In genomic region chr16:89490386-89491237, GRCh38 we compare ENCODE assay signal across 1 cellular context.
TF ChIP-seq lines count a peak whose summit lies in the region.

ANKRD11 (minus strand) TSS chr16:89490561; CDS start chr16:89317019, 173,542 bp downstream.

TF ChIP-seq in HepG2, 621 proteins besides CTCF, POLR2A, EP300 and RAD21 (continued from another document and continues in another):
- TF ChIP-seq IRF9 (CRISPR knock-in tag; IDR thresholded peaks at IDR 0.05; ENCODE audit: borderline replicate concordance) (peak; percentile 74; the same call in 1 of the 2 replicates), SMC3 (IDR thresholded peaks at IDR 0.05; ENCODE audit: low read length) (no peak), ZC3H13 (CRISPR knock-in tag; IDR thresholded peaks at IDR 0.05) (no peak), KDM1A (CRISPR knock-in tag; IDR thresholded peaks at IDR 0.05) (no peak), PAX8 (CRISPR knock-in tag; IDR thresholded peaks at IDR 0.05; ENCODE audit: borderline replicate concordance) (peak; percentile 8; the same call in 1 of the 2 replicates), ZBED4 (CRISPR knock-in tag; IDR thresholded peaks at IDR 0.05; ENCODE audit: borderline replicate concordance) (peak; percentile 26; the same call in 1 of the 2 replicates), HIC2 (CRISPR knock-in tag; IDR thresholded peaks at IDR 0.05; ENCODE audit: low read depth) (no peak), CC2D1A (CRISPR knock-in tag; IDR thresholded peaks at IDR 0.05) (no peak), RNF219 (CRISPR knock-in tag; IDR thresholded peaks at IDR 0.05) (no peak), THAP11 (CRISPR knock-in tag; IDR thresholded peaks at IDR 0.05) (peak; percentile 92), ZNF7 (CRISPR knock-in tag; IDR thresholded peaks at IDR 0.05) (0 out of 2 replicates have a peak, but pooled peaks have one; percentile 6), ZNF432 (CRISPR knock-in tag; IDR thresholded peaks at IDR 0.05; ENCODE audit: borderline replicate concordance) (no peak), ZNF816 (CRISPR knock-in tag; IDR thresholded peaks at IDR 0.05; ENCODE audit: borderline replicate concordance) (peak; percentile 58; the same call in 1 of the 2 replicates), E2F5 (CRISPR knock-in tag; conservative IDR thresholded peaks at IDR 0.05) (no peak), ZNF615 (CRISPR knock-in tag; IDR thresholded peaks at IDR 0.05; ENCODE audit: borderline replicate concordance) (no peak), ZNF180 (CRISPR knock-in tag; IDR thresholded peaks at IDR 0.05; ENCODE audit: borderline replicate concordance, low read depth) (no peak), ZNF784 (CRISPR knock-in tag; IDR thresholded peaks at IDR 0.05; ENCODE audit: borderline replicate concordance) (peak; percentile 82; the same call in 1 of the 2 replicates), ETV6 (CRISPR knock-in tag; conservative IDR thresholded peaks at IDR 0.05) (0 out of 2 replicates have a peak, but pooled peaks have one; percentile 39), U2AF2 (IDR thresholded peaks at IDR 0.05; ENCODE audit: low read depth, low read length) (no peak), SMARCE1 (IDR thresholded peaks at IDR 0.05; ENCODE audit: borderline replicate concordance) (no peak), ZBTB21 (CRISPR knock-in tag; IDR thresholded peaks at IDR 0.05) (no peak), ZNF773 (CRISPR knock-in tag; IDR thresholded peaks at IDR 0.05; ENCODE audit: borderline replicate concordance) (peak; percentile 78; the same call in 1 of the 2 replicates), HNRNPUL1 (IDR thresholded peaks at IDR 0.05; ENCODE audit: low read depth, low read length) (no peak), NCOA1 (CRISPR knock-in tag; IDR thresholded peaks at IDR 0.05) (no peak), ZSCAN9 (CRISPR knock-in tag; IDR thresholded peaks at IDR 0.05; ENCODE audit: borderline replicate concordance) (0 out of 2 replicates have a peak, but pooled peaks have one; percentile 26), ISX (CRISPR knock-in tag; conservative IDR thresholded peaks at IDR 0.05) (no peak), ZFP82 (CRISPR knock-in tag; IDR thresholded peaks at IDR 0.05; ENCODE audit: borderline replicate concordance) (peak; percentile 78; the same call in 1 of the 2 replicates)
- TF ChIP-seq, protein P1, sequence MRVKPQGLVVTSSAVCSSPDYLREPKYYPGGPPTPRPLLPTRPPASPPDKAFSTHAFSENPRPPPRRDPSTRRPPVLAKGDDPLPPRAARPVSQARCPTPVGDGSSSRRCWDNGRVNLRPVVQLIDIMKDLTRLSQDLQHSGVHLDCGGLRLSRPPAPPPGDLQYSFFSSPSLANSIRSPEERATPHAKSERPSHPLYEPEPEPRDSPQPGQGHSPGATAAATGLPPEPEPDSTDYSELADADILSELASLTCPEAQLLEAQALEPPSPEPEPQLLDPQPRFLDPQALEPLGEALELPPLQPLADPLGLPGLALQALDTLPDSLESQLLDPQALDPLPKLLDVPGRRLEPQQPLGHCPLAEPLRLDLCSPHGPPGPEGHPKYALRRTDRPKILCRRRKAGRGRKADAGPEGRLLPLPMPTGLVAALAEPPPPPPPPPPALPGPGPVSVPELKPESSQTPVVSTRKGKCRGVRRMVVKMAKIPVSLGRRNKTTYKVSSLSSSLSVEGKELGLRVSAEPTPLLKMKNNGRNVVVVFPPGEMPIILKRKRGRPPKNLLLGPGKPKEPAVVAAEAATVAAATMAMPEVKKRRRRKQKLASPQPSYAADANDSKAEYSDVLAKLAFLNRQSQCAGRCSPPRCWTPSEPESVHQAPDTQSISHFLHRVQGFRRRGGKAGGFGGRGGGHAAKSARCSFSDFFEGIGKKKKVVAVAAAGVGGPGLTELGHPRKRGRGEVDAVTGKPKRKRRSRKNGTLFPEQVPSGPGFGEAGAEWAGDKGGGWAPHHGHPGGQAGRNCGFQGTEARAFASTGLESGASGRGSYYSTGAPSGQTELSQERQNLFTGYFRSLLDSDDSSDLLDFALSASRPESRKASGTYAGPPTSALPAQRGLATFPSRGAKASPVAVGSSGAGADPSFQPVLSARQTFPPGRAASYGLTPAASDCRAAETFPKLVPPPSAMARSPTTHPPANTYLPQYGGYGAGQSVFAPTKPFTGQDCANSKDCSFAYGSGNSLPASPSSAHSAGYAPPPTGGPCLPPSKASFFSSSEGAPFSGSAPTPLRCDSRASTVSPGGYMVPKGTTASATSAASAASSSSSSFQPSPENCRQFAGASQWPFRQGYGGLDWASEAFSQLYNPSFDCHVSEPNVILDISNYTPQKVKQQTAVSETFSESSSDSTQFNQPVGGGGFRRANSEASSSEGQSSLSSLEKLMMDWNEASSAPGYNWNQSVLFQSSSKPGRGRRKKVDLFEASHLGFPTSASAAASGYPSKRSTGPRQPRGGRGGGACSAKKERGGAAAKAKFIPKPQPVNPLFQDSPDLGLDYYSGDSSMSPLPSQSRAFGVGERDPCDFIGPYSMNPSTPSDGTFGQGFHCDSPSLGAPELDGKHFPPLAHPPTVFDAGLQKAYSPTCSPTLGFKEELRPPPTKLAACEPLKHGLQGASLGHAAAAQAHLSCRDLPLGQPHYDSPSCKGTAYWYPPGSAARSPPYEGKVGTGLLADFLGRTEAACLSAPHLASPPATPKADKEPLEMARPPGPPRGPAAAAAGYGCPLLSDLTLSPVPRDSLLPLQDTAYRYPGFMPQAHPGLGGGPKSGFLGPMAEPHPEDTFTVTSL (CRISPR knock-in tag; IDR thresholded peaks at IDR 0.05; ENCODE audit: borderline replicate concordance), result no peak
- TF ChIP-seq, protein P2, sequence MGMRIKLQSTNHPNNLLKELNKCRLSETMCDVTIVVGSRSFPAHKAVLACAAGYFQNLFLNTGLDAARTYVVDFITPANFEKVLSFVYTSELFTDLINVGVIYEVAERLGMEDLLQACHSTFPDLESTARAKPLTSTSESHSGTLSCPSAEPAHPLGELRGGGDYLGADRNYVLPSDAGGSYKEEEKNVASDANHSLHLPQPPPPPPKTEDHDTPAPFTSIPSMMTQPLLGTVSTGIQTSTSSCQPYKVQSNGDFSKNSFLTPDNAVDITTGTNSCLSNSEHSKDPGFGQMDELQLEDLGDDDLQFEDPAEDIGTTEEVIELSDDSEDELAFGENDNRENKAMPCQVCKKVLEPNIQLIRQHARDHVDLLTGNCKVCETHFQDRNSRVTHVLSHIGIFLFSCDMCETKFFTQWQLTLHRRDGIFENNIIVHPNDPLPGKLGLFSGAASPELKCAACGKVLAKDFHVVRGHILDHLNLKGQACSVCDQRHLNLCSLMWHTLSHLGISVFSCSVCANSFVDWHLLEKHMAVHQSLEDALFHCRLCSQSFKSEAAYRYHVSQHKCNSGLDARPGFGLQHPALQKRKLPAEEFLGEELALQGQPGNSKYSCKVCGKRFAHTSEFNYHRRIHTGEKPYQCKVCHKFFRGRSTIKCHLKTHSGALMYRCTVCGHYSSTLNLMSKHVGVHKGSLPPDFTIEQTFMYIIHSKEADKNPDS (CRISPR knock-in tag; IDR thresholded peaks at IDR 0.05), result no peak
- TF ChIP-seq, protein P3, sequence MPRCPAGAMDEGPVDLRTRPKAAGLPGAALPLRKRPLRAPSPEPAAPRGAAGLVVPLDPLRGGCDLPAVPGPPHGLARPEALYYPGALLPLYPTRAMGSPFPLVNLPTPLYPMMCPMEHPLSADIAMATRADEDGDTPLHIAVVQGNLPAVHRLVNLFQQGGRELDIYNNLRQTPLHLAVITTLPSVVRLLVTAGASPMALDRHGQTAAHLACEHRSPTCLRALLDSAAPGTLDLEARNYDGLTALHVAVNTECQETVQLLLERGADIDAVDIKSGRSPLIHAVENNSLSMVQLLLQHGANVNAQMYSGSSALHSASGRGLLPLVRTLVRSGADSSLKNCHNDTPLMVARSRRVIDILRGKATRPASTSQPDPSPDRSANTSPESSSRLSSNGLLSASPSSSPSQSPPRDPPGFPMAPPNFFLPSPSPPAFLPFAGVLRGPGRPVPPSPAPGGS (CRISPR knock-in tag; IDR thresholded peaks at IDR 0.05), result peak; percentile 33; the same call in 1 of the 2 replicates
- TF ChIP-seq, protein P4, sequence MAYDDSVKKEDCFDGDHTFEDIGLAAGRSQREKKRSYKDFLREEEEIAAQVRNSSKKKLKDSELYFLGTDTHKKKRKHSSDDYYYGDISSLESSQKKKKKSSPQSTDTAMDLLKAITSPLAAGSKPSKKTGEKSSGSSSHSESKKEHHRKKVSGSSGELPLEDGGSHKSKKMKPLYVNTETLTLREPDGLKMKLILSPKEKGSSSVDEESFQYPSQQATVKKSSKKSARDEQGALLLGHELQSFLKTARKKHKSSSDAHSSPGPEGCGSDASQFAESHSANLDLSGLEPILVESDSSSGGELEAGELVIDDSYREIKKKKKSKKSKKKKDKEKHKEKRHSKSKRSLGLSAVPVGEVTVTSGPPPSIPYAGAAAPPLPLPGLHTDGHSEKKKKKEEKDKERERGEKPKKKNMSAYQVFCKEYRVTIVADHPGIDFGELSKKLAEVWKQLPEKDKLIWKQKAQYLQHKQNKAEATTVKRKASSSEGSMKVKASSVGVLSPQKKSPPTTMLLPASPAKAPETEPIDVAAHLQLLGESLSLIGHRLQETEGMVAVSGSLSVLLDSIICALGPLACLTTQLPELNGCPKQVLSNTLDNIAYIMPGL (CRISPR knock-in tag; IDR thresholded peaks at IDR 0.05; ENCODE audit: borderline replicate concordance in 1 of 2, low read depth in 1 of 2), result peak; percentile 77 to 86; a peak in 3 of 4 replicates
